In genomic region chr12:76455582-76456345, GRCh38 we compare ENCODE assay signal across 8 cellular contexts.
DNase-seq lines count a peak whose midpoint lies in the region; ATAC-seq, FAIRE-seq and TF ChIP-seq lines count a peak whose summit lies in the region.

No MANE protein-coding gene starts in this region.

- ATAC-seq in HG03135 (IDR thresholded peaks at IDR 0.05; ENCODE audit: unreplicated experiment) = peak; percentile 91
- peak; percentile 62 for ATAC-seq in activated B cell treated with CpG ODN at 0.5 μM for 24 hours (ENCODE audit: low read depth)

- TF ChIP-seq POLR2A in prostate gland (IDR thresholded peaks at IDR 0.05) = no peak

- H3K27me3 ChIP-seq in prostate gland (replicated peaks; ENCODE audit: insufficient read depth) = no peaks in the 10 kb centered on the region

- WGBS in prostate gland = 42% methylated on average over 2 of the region's 2 CpGs

- no peak for TF ChIP-seq CTCF in activated B cell treated with CpG ODN at 0.5 μM for 24 hours (IDR thresholded peaks at IDR 0.05)
- peak in 3 of 4 experiments; percentile 53 to 66 (median 62) for TF ChIP-seq CTCF in prostate gland (IDR thresholded peaks at IDR 0.05)

- POLR2A ChIA-PET in activated B cell treated with CpG ODN at 0.5 μM for 24 hours (lab: Charles Lee) = interaction anchor here (0.9 to 1.6 kb wide), 2 partner anchors 55 to 103 kb away, joined by 5 read pairs; partner anchors contain the start of gene OSBPL8

- peaks cover 9% of the 10 kb centered on the region for H3K4me1 Mint-ChIP-seq in activated B cell treated with CpG ODN at 0.5 μM for 24 hours

- FAIRE-seq in GM19239 (lab: Jason Lieb, UNC) = peak; percentile 39
- FAIRE-seq in frontal cortex (lab: Jason Lieb, UNC) = peak; percentile 53

- DNase-seq in DMS53 (lab: John Stamatoyannopoulos, UW) = peak; percentile 90
- DNase-seq in GM19239 (ENCODE audit: insufficient read length, low spot score) = peak; percentile 5
- DNase-seq in NCI-H2171 (lab: John Stamatoyannopoulos, UW) = peak; percentile 58
- DNase-seq in activated B cell treated with CpG ODN at 0.5 μM for 24 hours = no peak
- peak in 1 of 2 donors; percentile 10 for DNase-seq in frontal cortex (ENCODE audit: low spot score in 2 of 2)
- DNase-seq in prostate gland (ENCODE audit: low spot score) = peak; percentile 14
- no peak for DNase-seq in NCI-H187 (lab: John Stamatoyannopoulos, UW)

- CTCF ChIA-PET in activated B cell treated with CpG ODN at 0.5 μM for 24 hours (lab: Charles Lee) = interaction anchor here (0.6 to 5.5 kb wide), 25 partner anchors 13 to 1064 kb away, joined by 3 to 34 read pairs (median 4); partner anchors contain the start of gene OSBPL8

- H3K4me1 ChIP-seq in prostate gland (replicated peaks) = no peaks in the 10 kb centered on the region

- H3K4me3 Mint-ChIP-seq in activated B cell treated with CpG ODN at 0.5 μM for 24 hours = no peak overlapping the region

- no peaks in the 10 kb centered on the region for H3K27me3 Mint-ChIP-seq in activated B cell treated with CpG ODN at 0.5 μM for 24 hours

- no peak overlapping the region for H3K4me3 ChIP-seq in prostate gland

- H3K9me3 ChIP-seq in prostate gland = no peaks in the 10 kb centered on the region

- peaks cover 13% of the 10 kb centered on the region for H3K36me3 Mint-ChIP-seq in activated B cell treated with CpG ODN at 0.5 μM for 24 hours (ENCODE audit: low read depth)

- H3K27ac Mint-ChIP-seq in activated B cell treated with CpG ODN at 0.5 μM for 24 hours = no peak overlapping the region

- no peaks in the 10 kb centered on the region for H3K36me3 ChIP-seq in prostate gland

- intact Hi-C loops in activated B cell treated with CpG ODN at 0.5 μM for 24 hours (cut with micrococcal nuclease) = loop anchor here (1.0 to 5.0 kb wide), 7 partner anchors 104 to 1121 kb away; partner anchors contain the start of genes GLIPR1L1, OSBPL8 and PHLDA1
- intact Hi-C loops in prostate gland (cut with DNase I) = loop anchor here (10.0 kb wide), 2 partner anchors 111 to 931 kb away; partner anchors contain the start of gene BBS10

- H3K9me3 Mint-ChIP-seq in activated B cell treated with CpG ODN at 0.5 μM for 24 hours = no peaks in the 10 kb centered on the region

- no peak overlapping the region for H3K27ac ChIP-seq in prostate gland

Comparison
In these comparisons a context has a peak if more than half of its experiments do, and no peak if none do; other contexts are left out.
1. DNase-seq: peak in DMS53 (single experiment), GM19239 (single experiment), NCI-H2171 (single experiment) and prostate gland (single experiment); none in activated B cell treated with CpG ODN at 0.5 μM for 24 hours (single experiment) and NCI-H187 (0 of 2).